ENCODE assay signal across 14 cellular contexts in genomic region chr12:113297621-113298471, GRCh38. TPM values are rescaled to one million over a fixed set of nuclear protein-coding genes. Genes with fewer than 3 reads are reported as not detected.
DNase-seq lines count a peak whose midpoint lies in the region; ATAC-seq and TF ChIP-seq lines count a peak whose summit lies in the region.
"Had no signal": no experiment of that assay in that cellular context is flagged by ENCODE, and none has a peak within 500 bp of the region (broad histone marks: within the 10 kb centered on the region; RNA-seq: fewer than 3 reads in every experiment).

No MANE protein-coding gene starts in this region.

- no peak overlapping the region for H3K4me3 ChIP-seq in right atrium auricular region
- H3K4me3 ChIP-seq: colonic mucosa had no signal

- H3K4me1 ChIP-seq in right atrium auricular region: peaks cover 0 to 58% of the 10 kb centered on the region in 2 donors
- H3K4me1 ChIP-seq: colonic mucosa had no signal

- peak overlapping the region; percentile 76 for H3K27ac ChIP-seq in RWPE1
- peak overlapping the region; percentile 84 to 86 for H3K27ac ChIP-seq in right atrium auricular region
- H3K27ac ChIP-seq: KMS-11 had no signal

- H3K9me3 ChIP-seq in right atrium auricular region: no peaks in the 10 kb centered on the region
- H3K9me3 ChIP-seq: colonic mucosa had no signal

- POLR2A ChIA-PET in RWPE1 (lab: Yijun Ruan, JAX; ENCODE audit: low non-redundant PET): no interaction called here

- TF ChIP-seq CTCF in RWPE1 (conservative IDR thresholded peaks at IDR 0.05; ENCODE audit: low read depth): no peak
- no peak for TF ChIP-seq CTCF in right atrium auricular region (IDR thresholded peaks at IDR 0.05)

- H3K36me3 ChIP-seq in right atrium auricular region: peaks cover 37% of the 10 kb centered on the region
- H3K36me3 ChIP-seq: colonic mucosa had no signal

- peak; percentile 53 for DNase-seq in DMS153 (lab: John Stamatoyannopoulos, UW)
- DNase-seq in RWPE1 (ENCODE audit: low spot score): no peak
- DNase-seq in right atrium auricular region (ENCODE audit: low spot score): no peak
- DNase-seq in stimulated activated naive CD8-positive, alpha-beta T cell treated with anti-CD3 and anti-CD28 coated beads, Interleukin-15, Interleukin-2, amounts not matched to agents 100 U/mL and 50 U/mL, for 24 hours: no peak
- no peak for DNase-seq in activated CD4-positive, alpha-beta T cell treated with anti-CD3 and anti-CD28 coated beads, Interleukin-2, amount 50 U/mL, for 4 hours
- no peak for DNase-seq in cerebellum (ENCODE audit: low spot score)
- DNase-seq: activated CD8-positive, alpha-beta T cell treated with anti-CD3 and anti-CD28 coated beads for 36 hours; activated naive CD4-positive, alpha-beta T cell treated with anti-CD3 and anti-CD28 coated beads for 36 hours; GF-D8; stimulated activated CD4-positive, alpha-beta T cell treated with anti-CD3 and anti-CD28 coated beads, Interleukin-12 subunit alpha, Interleukin-12 subunit beta, amount 100 ng/mL, for 4 hours had no signal

- no peaks in the 10 kb centered on the region for H3K27me3 ChIP-seq in right atrium auricular region
- H3K27me3 ChIP-seq: colonic mucosa had no signal

- CTCF ChIA-PET in RWPE1 (lab: Yijun Ruan, JAX): no interaction called here

- ATAC-seq in stimulated activated naive CD8-positive, alpha-beta T cell treated with anti-CD3 and anti-CD28 coated beads, Interleukin-15, Interleukin-2, amounts not matched to agents 100 U/mL and 50 U/mL, for 24 hours: peak; percentile 10
- ATAC-seq in GM21447 (IDR thresholded peaks at IDR 0.05; ENCODE audit: unreplicated experiment) (no peak), HG03571 (IDR thresholded peaks at IDR 0.05; ENCODE audit: unreplicated experiment) (no peak)
- ATAC-seq: activated CD8-positive, alpha-beta T cell treated with anti-CD3 and anti-CD28 coated beads for 36 hours had no signal

RNA-seq across cellular contexts. Expression of gene SLC8B1, which starts 37.1 kb away (rescaled TPM):
- total RNA-seq in right atrium auricular region (10 to 100 TPM; 17.1 to 18.8 TPM), cerebellum (7.9 TPM)
